In genomic region chr15:82535566-82536408, GRCh38 we compare ENCODE assay signal across 10 cellular contexts. TPM values are rescaled to one million over a fixed set of nuclear protein-coding genes. Genes with fewer than 3 reads are reported as not detected.
DNase-seq lines count a peak whose midpoint lies in the region; ATAC-seq and TF ChIP-seq lines count a peak whose summit lies in the region.
"Had no signal": no experiment of that assay in that cellular context is flagged by ENCODE, and none has a peak within 500 bp of the region (broad histone marks: within the 10 kb centered on the region; RNA-seq: fewer than 3 reads in every experiment).

No MANE protein-coding gene starts in this region.

- no TSS peak for BruUV-seq in A673 (replicated peaks; lab: Mats Ljungman, UMichigan)

- TF ChIP-seq CTCF in A673 (conservative IDR thresholded peaks at IDR 0.05; ENCODE audit: low read depth, low read length): no peak
- TF ChIP-seq CTCF in CD14-positive monocyte (IDR thresholded peaks at IDR 0.05): no peak

- peaks cover 0 to 3% (median 0%) of the 10 kb centered on the region in 7 donors for H3K9me3 Mint-ChIP-seq in CD14-positive monocyte

- no peak for DNase-seq in A673 (ENCODE audit: low spot score)
- DNase-seq in epithelial cell of prostate (ENCODE audit: low read depth, low spot score): no peak
- no peak for DNase-seq in CD14-positive monocyte (ENCODE audit: low spot score)
- no peak for DNase-seq in NCI-H2227 treated with DMSO at 0.1 percent for 48 hours (lab: John Stamatoyannopoulos, UW)
- DNase-seq: NCI-H226 had no signal

- H3K9me3 ChIP-seq in A673 (ENCODE audit: low read depth, low read length, poor library complexity, severe bottlenecking): no peaks in the 10 kb centered on the region
- H3K9me3 ChIP-seq: SJCRH30 had no signal

- peak; percentile 29 for TF ChIP-seq POLR2A in GM18526 (IDR thresholded peaks at IDR 0.05; ENCODE audit: extremely low read depth, insufficient read length)

- peaks cover 9% of the 10 kb centered on the region for H3K4me1 ChIP-seq in A673 (ENCODE audit: insufficient read depth, low read length, poor library complexity, severe bottlenecking)

- no peaks in the 10 kb centered on the region for H3K27me3 ChIP-seq in A673 (replicated peaks; ENCODE audit: insufficient read depth, low read depth, low read length, poor library complexity)
- H3K27me3 ChIP-seq: SJCRH30 had no signal

- H3K4me3 Mint-ChIP-seq in CD14-positive monocyte: no peak overlapping the region

- H3K36me3 Mint-ChIP-seq in CD14-positive monocyte: peaks cover 53 to 63% of the 10 kb centered on the region in 2 donors

- H3K4me3 ChIP-seq in A673 (ENCODE audit: low read depth, low read length, poor library complexity, severe bottlenecking): no peak overlapping the region
- H3K4me3 ChIP-seq: SJCRH30 had no signal

- H3K36me3 ChIP-seq in A673 (ENCODE audit: insufficient read depth, low read length, poor library complexity, severe bottlenecking): peaks cover 60% of the 10 kb centered on the region

- peak overlapping the region in 1 of 7 donors; percentile 13 for H3K27ac Mint-ChIP-seq in CD14-positive monocyte

- intact Hi-C loops in A673 (cut with micrococcal nuclease; ENCODE audit: unreplicated experiment): no loop called here
- intact Hi-C loops in CD14-positive monocyte (cut with micrococcal nuclease): loop anchor here in 1 of 2 donors (10.0 kb wide), 1 partner anchor 469 kb away; no protein-coding TSS in a partner anchor

- H3K4me1 Mint-ChIP-seq in CD14-positive monocyte: peaks cover 19% of the 10 kb centered on the region

- POLR2A ChIA-PET in A673 (lab: Charles Lee; ENCODE audit: low non-redundant PET): interaction anchor here (0.8 kb wide), 1 partner anchor 924 kb away, joined by 4 read pairs; no protein-coding TSS in a partner anchor

- H3K27me3 Mint-ChIP-seq in CD14-positive monocyte (ENCODE audit: low read depth in 3 of 3): peaks cover 0 to 2% (median 2%) of the 10 kb centered on the region in 3 donors

- ATAC-seq in SK-N-SH treated with all-trans-retinoic acid at 6 μM for 48 hours: no peak
- no peak for ATAC-seq in esophagus mucosa
- no peak for ATAC-seq in HG03342 (IDR thresholded peaks at IDR 0.05; ENCODE audit: unreplicated experiment)

- CTCF ChIA-PET in A673 (lab: Charles Lee): no interaction called here

- H3K27ac ChIP-seq in A673 (ENCODE audit: low read depth, low read length, poor library complexity, severe bottlenecking) (peak overlapping the region; percentile 7), epithelial cell of prostate (peak overlapping the region; percentile 89)
- H3K27ac ChIP-seq: SJCRH30 had no signal

TF ChIP-seq in SK-N-SH treated with all-trans-retinoic acid at 6 μM for 48 hours, 23 proteins besides CTCF, POLR2A, EP300 and RAD21 (continues in another document):
- no peak for TF ChIP-seq POU6F1 (CRISPR knock-in tag; IDR thresholded peaks at IDR 0.05; ENCODE audit: borderline replicate concordance, low read depth)
- TF ChIP-seq ZFP3 (CRISPR knock-in tag; IDR thresholded peaks at IDR 0.05): no peak
- TF ChIP-seq CSRNP3 (CRISPR knock-in tag; IDR thresholded peaks at IDR 0.05): 0 out of 2 replicates have a peak, but pooled peaks have one; percentile 27
- peak; percentile 15; the same call in 1 of the 2 replicates for TF ChIP-seq GLIS3 (CRISPR knock-in tag; IDR thresholded peaks at IDR 0.05)
- peak; percentile 42; the same call in 1 of the 2 replicates for TF ChIP-seq PATZ1 (CRISPR knock-in tag; IDR thresholded peaks at IDR 0.05; ENCODE audit: borderline replicate concordance)
- no peak for TF ChIP-seq ZNF565 (CRISPR knock-in tag; conservative IDR thresholded peaks at IDR 0.05; ENCODE audit: low read depth)
- no peak for TF ChIP-seq CSDC2 (CRISPR knock-in tag; IDR thresholded peaks at IDR 0.05)
- TF ChIP-seq ZFP30 (CRISPR knock-in tag; IDR thresholded peaks at IDR 0.05): no peak
- TF ChIP-seq RARB (CRISPR knock-in tag; IDR thresholded peaks at IDR 0.05): no peak
- no peak for TF ChIP-seq BACH2 (CRISPR knock-in tag; IDR thresholded peaks at IDR 0.05; ENCODE audit: borderline replicate concordance)
- TF ChIP-seq OSR1 (CRISPR knock-in tag; IDR thresholded peaks at IDR 0.05): no peak
- no peak; the same call in 1 of the 2 replicates for TF ChIP-seq ESRRG (CRISPR knock-in tag; IDR thresholded peaks at IDR 0.05)
- 0 out of 2 replicates have a peak, but pooled peaks have one; percentile 33 for TF ChIP-seq ZC3H10 (CRISPR knock-in tag; IDR thresholded peaks at IDR 0.05)
- TF ChIP-seq TSHZ2 (CRISPR knock-in tag; IDR thresholded peaks at IDR 0.05): no peak
- TF ChIP-seq TOX (CRISPR knock-in tag; IDR thresholded peaks at IDR 0.05; ENCODE audit: borderline replicate concordance): no peak
- TF ChIP-seq CREB5 (CRISPR knock-in tag; IDR thresholded peaks at IDR 0.05; ENCODE audit: low read depth): no peak

RNA-seq across cellular contexts. Expression of gene RPS17, which starts 4.5 kb away (rescaled TPM):
- 1,732 and 1,749 TPM in 2 replicates for total RNA-seq in A673 (2021)
- 2,071 TPM for total RNA-seq in esophagus mucosa
- polyA plus RNA-seq in CD14-positive monocyte: 100 to 1,000 TPM; 604 to 619 TPM
